Comparison of ENCODE assay signal across 17 cellular contexts in genomic region chr14:52244328-52244727, GRCh38. TPM values are rescaled to one million over a fixed set of nuclear protein-coding genes. Genes with fewer than 3 reads are reported as not detected.
A peak's percentile ranks its signal among the peaks of the same experiment; 100 is the strongest.
DNase-seq lines count a peak whose midpoint lies in the region; ATAC-seq lines count a peak whose summit lies in the region.
"Had no signal": no experiment of that assay in that cellular context is flagged by ENCODE, and none has a peak within 500 bp of the region (broad histone marks: within the 10 kb centered on the region; RNA-seq: fewer than 3 reads in every experiment).

No MANE protein-coding gene starts in this region.

- in situ Hi-C loops in G401 (cut with HindIII; ENCODE audit: low sequenced_read_pairs), result no loop called here

- peaks cover 9 to 24% (median 19%) of the 10 kb centered on the region in 3 donors for H3K36me3 Mint-ChIP-seq in immature natural killer cell
- H3K36me3 Mint-ChIP-seq: mesothelial cell of epicardium had no signal

- no peak overlapping the region for H3K4me3 Mint-ChIP-seq in immature natural killer cell
- H3K4me3 Mint-ChIP-seq: activated T-helper 17 cell treated with anti-CD3 and anti-CD28 coated beads, Interleukin-2, amount 50 U/mL, for 72 hours; mesothelial cell of epicardium had no signal

- peak; percentile 73 for ATAC-seq in GM19035 (IDR thresholded peaks at IDR 0.05; ENCODE audit: unreplicated experiment)
- ATAC-seq in GM21576 (IDR thresholded peaks at IDR 0.05; ENCODE audit: unreplicated experiment), result peak; percentile 81
- peak; percentile 63 for ATAC-seq in HG03103 (IDR thresholded peaks at IDR 0.05; ENCODE audit: low read depth, unreplicated experiment)
- ATAC-seq: Right ventricle myocardium inferior had no signal

- peaks cover 8 to 17% (median 11%) of the 10 kb centered on the region in 6 donors for H3K9me3 Mint-ChIP-seq in immature natural killer cell
- H3K9me3 Mint-ChIP-seq: activated T-helper 17 cell treated with anti-CD3 and anti-CD28 coated beads, Interleukin-2, amount 50 U/mL, for 72 hours had no signal

- peaks cover 5 to 11% (median 5%) of the 10 kb centered on the region in 3 donors for H3K27me3 Mint-ChIP-seq in immature natural killer cell (ENCODE audit: low read depth in 3 of 3)
- H3K27me3 Mint-ChIP-seq: activated T-helper 17 cell treated with anti-CD3 and anti-CD28 coated beads, Interleukin-2, amount 50 U/mL, for 72 hours had no signal

- peaks cover 90 to 97% of the 10 kb centered on the region in 2 donors for H3K4me1 Mint-ChIP-seq in immature natural killer cell
- H3K4me1 Mint-ChIP-seq: mesothelial cell of epicardium had no signal

- peak overlapping the region; percentile 3 to 71 (median 62) for H3K27ac Mint-ChIP-seq in immature natural killer cell
- H3K27ac Mint-ChIP-seq: activated T-helper 17 cell treated with anti-CD3 and anti-CD28 coated beads, Interleukin-2, amount 50 U/mL, for 72 hours; mesothelial cell of epicardium had no signal

- DNase-seq in immature natural killer cell, result no peak
- DNase-seq in mucosa of gallbladder (ENCODE audit: low spot score), result no peak
- no peak for DNase-seq in activated naive CD4-positive, alpha-beta T cell treated with anti-CD3 and anti-CD28 coated beads, Interleukin-2, amount 50 U/mL, for 16 hours
- no peak for DNase-seq in NCI-H345 treated with DMSO at 0.1 percent for 48 hours (lab: John Stamatoyannopoulos, UW; ENCODE audit: unreplicated experiment)
- DNase-seq in G401 (ENCODE audit: low spot score), result no peak
- DNase-seq: activated CD4-positive, alpha-beta T cell treated with anti-CD3 and anti-CD28 coated beads, Interleukin-2, amount 50 U/mL, for 4 hours; NCI-H1436 treated with DMSO at 0.1 percent for 48 hours; NCI-H526 treated with DMSO at 0.1 percent for 48 hours; stimulated activated CD4-positive, alpha-beta T cell treated with anti-CD3 and anti-CD28 coated beads, Interleukin-12 subunit alpha, Interleukin-12 subunit beta, amount 100 ng/mL, for 4 hours had no signal

RNA-seq across cellular contexts. Expression of gene PTGDR, which starts 23.2 kb away (rescaled TPM):
- polyA plus RNA-seq in immature natural killer cell, result 100 to 1,000 TPM in 2 of 3 donors, 10 to 100 TPM in 1; 78.2 to 233 (median 133) TPM
- total RNA-seq in mucosa of gallbladder, result 2.8 TPM
- not detected in 2 replicates for total RNA-seq in G401 (2014; rRNA removed; shearing (Covaris generic))
- total RNA-seq: activated T-helper 17 cell treated with anti-CD3 and anti-CD28 coated beads, Interleukin-2, amount 50 U/mL, for 72 hours; astrocyte; Daoy had no signal
